ENCODE assay signal across 17 cellular contexts in genomic region chr1:41559331-41559730, GRCh38.
"Had no signal": no experiment of that assay in that cellular context is flagged by ENCODE, and none has a peak within 500 bp of the region (broad histone marks: within the 10 kb centered on the region; RNA-seq: fewer than 3 reads in every experiment).

No MANE protein-coding gene starts in this region.

- H3K79me2 ChIP-seq: parathyroid adenoma had no signal

- H3K9ac ChIP-seq: parathyroid adenoma had no signal

- DNase-seq: activated CD4-positive, alpha-beta T cell treated with anti-CD3 and anti-CD28 coated beads for 1 hour; amniotic stem cell; cortex of kidney; effector CD4-positive, alpha-beta T cell; foreskin fibroblast; immature natural killer cell; retina; T-helper 9 cell; transverse colon had no signal

- H3K27ac ChIP-seq: neutrophil, parathyroid adenoma, SK-N-MC, transverse colon had no signal

- H3K4me3 Mint-ChIP-seq: activated CD4-positive, alpha-beta memory T cell treated with anti-CD3 and anti-CD28 coated beads for 36 hours; activated naive CD8-positive, alpha-beta T cell; naive thymus-derived CD4-positive, alpha-beta T cell had no signal

- H3K9me3 ChIP-seq: neutrophil, transverse colon had no signal

- H3K4me1 ChIP-seq: parathyroid adenoma, transverse colon had no signal

- ATAC-seq: naive thymus-derived CD4-positive, alpha-beta T cell had no signal

- H3K27me3 Mint-ChIP-seq: activated CD4-positive, alpha-beta memory T cell treated with anti-CD3 and anti-CD28 coated beads for 36 hours; activated naive CD8-positive, alpha-beta T cell; naive thymus-derived CD4-positive, alpha-beta T cell had no signal

- H2AFZ ChIP-seq: parathyroid adenoma had no signal

- H3K4me3 ChIP-seq: lung, SK-N-MC, smooth muscle cell, transverse colon had no signal

- H3K27ac Mint-ChIP-seq: activated CD4-positive, alpha-beta memory T cell treated with anti-CD3 and anti-CD28 coated beads for 36 hours; activated naive CD8-positive, alpha-beta T cell had no signal

- H3K36me3 ChIP-seq: neutrophil, transverse colon had no signal

- H3K27me3 ChIP-seq: neutrophil, transverse colon had no signal

- H3K4me2 ChIP-seq: smooth muscle cell had no signal
